22 cellular contexts compared by ENCODE assay signal in the genomic region with DNA sequence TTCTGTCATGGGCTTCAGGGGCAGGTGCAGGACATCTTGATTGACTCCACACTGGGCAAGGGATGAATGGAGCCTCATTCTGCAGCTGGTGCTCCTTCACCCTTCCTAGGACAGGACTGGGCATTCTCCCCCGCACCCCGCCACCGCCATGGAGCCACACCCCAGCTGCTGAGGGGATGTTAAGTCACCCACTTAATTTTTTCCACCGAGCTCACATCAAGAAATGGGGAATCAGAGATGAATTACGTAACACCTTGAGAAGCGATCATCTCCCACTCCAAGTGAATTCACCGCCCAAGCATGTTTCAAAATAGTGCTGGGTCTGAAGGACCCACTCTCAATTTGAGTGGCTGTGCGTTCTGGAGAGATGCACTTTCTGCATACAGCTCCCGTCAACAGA.
"Had no signal": no experiment of that assay in that cellular context is flagged by ENCODE, and none has a peak within 500 bp of the region (broad histone marks: within the 10 kb centered on the region; RNA-seq: fewer than 3 reads in every experiment).

No MANE protein-coding gene starts in this region.

- H3K9me3 ChIP-seq: heart left ventricle, prostate gland, spleen, testis, tibial nerve had no signal

- ATAC-seq: heart left ventricle; left colon; sciatic nerve; stimulated activated memory B cell treated with anti-CD40 and anti-IgM and Interleukin-4, amounts not matched to agents 10 μg/mL and 1 μg/mL and 100 μg/mL, for 72 hours; stimulated activated naive CD8-positive, alpha-beta T cell treated with anti-CD3 and anti-CD28 coated beads, Interleukin-15, amount 100 ng/mL, for 72 hours had no signal

- H3K9ac ChIP-seq: parathyroid adenoma had no signal

- H3K4me3 ChIP-seq: dorsolateral prefrontal cortex, heart left ventricle, prostate gland, spleen, testis, tibial nerve had no signal

- H2AFZ ChIP-seq: parathyroid adenoma had no signal

- H3K27me3 ChIP-seq: dorsolateral prefrontal cortex, heart left ventricle, testis, tibial nerve had no signal

- H3K4me1 ChIP-seq: heart left ventricle, prostate gland, spleen, testis had no signal

- H3K79me2 ChIP-seq: parathyroid adenoma had no signal

- DNase-seq: cortex of kidney; dorsolateral prefrontal cortex; effector CD8-positive, alpha-beta T cell; foreskin melanocyte; heart left ventricle; hippocampal formation; left colon; mesendoderm; naive B cell; occipital lobe; retina; spleen; stimulated activated CD4-positive, alpha-beta T cell treated with anti-CD3 and anti-CD28 coated beads, Interleukin-15, amount 100 ng/mL, for 24 hours; stimulated activated CD4-positive, alpha-beta T cell treated with anti-CD3 and anti-CD28 coated beads, Interleukin-1b, Interleukin-23, amount 100 ng/mL, for 48 hours; stimulated activated CD4-positive, alpha-beta T cell treated with anti-CD3 and anti-CD28 coated beads, Interleukin-4, amount 100 ng/mL, for 24 hours; stimulated activated naive CD8-positive, alpha-beta T cell treated with anti-CD3 and anti-CD28 coated beads, Interleukin-15, amount 100 ng/mL, for 72 hours; testis had no signal

- H3K36me3 ChIP-seq: prostate gland, spleen had no signal

- H3K27ac ChIP-seq: heart left ventricle, parathyroid adenoma, prostate gland, spleen, testis, tibial nerve had no signal
